Comparison of ENCODE assay signal across 22 cellular contexts in genomic region chr12:130334937-130335336, GRCh38. TPM values are rescaled to one million over a fixed set of nuclear protein-coding genes. Genes with fewer than 3 reads are reported as not detected.
DNase-seq lines count a peak whose midpoint lies in the region; ATAC-seq and TF ChIP-seq lines count a peak whose summit lies in the region.
"Had no signal": no experiment of that assay in that cellular context is flagged by ENCODE, and none has a peak within 500 bp of the region (broad histone marks: within the 10 kb centered on the region; RNA-seq: fewer than 3 reads in every experiment).

No MANE protein-coding gene starts in this region.

- TF ChIP-seq EP300 in esophagus muscularis mucosa (IDR thresholded peaks at IDR 0.05) = no peak

- 15% methylated on average over 15 of the region's 15 CpGs for WGBS in mammary epithelial cell (ENCODE audit: low coverage, missing lambda C conversion rate)
- WGBS in esophagus muscularis mucosa = 62% methylated on average over 7 of the region's 15 CpGs

- in situ Hi-C loops in mammary epithelial cell (cut with MboI; ENCODE audit: low sequenced_read_pairs in 2 of 2) = loop anchor here in 1 of 2 donors (10.0 kb wide), 1 partner anchor 280 kb away; no protein-coding TSS in a partner anchor

- no peaks in the 10 kb centered on the region for H3K36me3 ChIP-seq in Karpas-422 (ENCODE audit: insufficient read depth, low read length)
- no peaks in the 10 kb centered on the region for H3K36me3 ChIP-seq in mammary epithelial cell (ENCODE audit: insufficient read depth, low read length)
- H3K36me3 ChIP-seq in esophagus muscularis mucosa = no peaks in the 10 kb centered on the region

- no peaks in the 10 kb centered on the region for H3K79me2 ChIP-seq in Karpas-422 (ENCODE audit: low read length)
- H3K79me2 ChIP-seq in mammary epithelial cell (ENCODE audit: insufficient read depth, low read length) = no peaks in the 10 kb centered on the region

- BruUV-seq in mammary epithelial cell (replicated peaks; lab: Mats Ljungman, UMichigan) = no TSS peak

- DNase-seq in DMS 273 (lab: John Stamatoyannopoulos, UW; ENCODE audit: unreplicated experiment) (peak; percentile 54), DMS 273 treated with DMSO at 0.1 percent for 48 hours (lab: John Stamatoyannopoulos, UW) (no peak), Karpas-422 (peak; percentile 11), mammary epithelial cell (peak; percentile 1), middle frontal gyrus (ENCODE audit: extremely low spot score, low spot score) (peak; percentile 5), esophagus muscularis mucosa (ENCODE audit: extremely low spot score) (no peak)
- DNase-seq: activated CD4-positive, CD25-positive, alpha-beta regulatory T cell treated with anti-CD3 and anti-CD28 coated beads, Interleukin-2, amount 50 U/mL, for 72 hours; activated naive CD8-positive, alpha-beta T cell treated with anti-CD3 and anti-CD28 coated beads, Interleukin-2, amount 10 ng/mL, durations not matched to agents 7 days and 5 days; cortex of kidney; left cardiac atrium; stimulated activated CD4-positive, alpha-beta T cell treated with anti-CD3 and anti-CD28 coated beads, Interleukin-4, amount 100 ng/mL, for 4 hours; T-helper 9 cell had no signal

- H3K27me3 ChIP-seq in Karpas-422 (ENCODE audit: low read length) (no peaks in the 10 kb centered on the region), mammary epithelial cell (ENCODE audit: insufficient read depth, low read length) (no peaks in the 10 kb centered on the region), esophagus muscularis mucosa (peaks cover 0 to 77% (median 9%) of the 10 kb centered on the region in 4 donors)

- H3K4me1 ChIP-seq in Karpas-422 (ENCODE audit: low read length) (no peaks in the 10 kb centered on the region), mammary epithelial cell (ENCODE audit: insufficient read depth, low read length) (no peaks in the 10 kb centered on the region), esophagus muscularis mucosa (peaks cover 3 to 17% (median 9%) of the 10 kb centered on the region in 4 donors)

- H3K9ac ChIP-seq in Karpas-422 (ENCODE audit: low read length) = no peak overlapping the region
- no peak overlapping the region for H3K9ac ChIP-seq in mammary epithelial cell (ENCODE audit: insufficient read depth, low read length)
- H3K9ac ChIP-seq: SK-N-SH had no signal

- TF ChIP-seq POLR2A in esophagus muscularis mucosa (IDR thresholded peaks at IDR 0.05; ENCODE audit: low read depth) = no peak

- CTCF ChIA-PET in mammary epithelial cell (lab: Charles Lee; ENCODE audit: low non-redundant PET) = no interaction called here

- no peaks in the 10 kb centered on the region for H3K9me2 ChIP-seq in Karpas-422 (replicated peaks; ENCODE audit: insufficient read depth, low read length)
- H3K9me2 ChIP-seq: SK-N-SH had no signal

- intact Hi-C loops in mammary epithelial cell (cut with micrococcal nuclease) = loop anchor here (5.0 kb wide), 1 partner anchor 412 kb away; no protein-coding TSS in a partner anchor
- intact Hi-C loops in esophagus muscularis mucosa (cut with DNase I) = loop anchor here (2.0 kb wide), 1 partner anchor 288 kb away; no protein-coding TSS in a partner anchor

- H4K20me1 ChIP-seq in Karpas-422 (ENCODE audit: insufficient read depth, low read depth, low read length) (no peaks in the 10 kb centered on the region), mammary epithelial cell (ENCODE audit: insufficient read depth, low read length) (no peaks in the 10 kb centered on the region)

- H3K4me3 ChIP-seq in Karpas-422 (ENCODE audit: low read length) (no peak overlapping the region), mammary epithelial cell (replicated peaks in 1 of 3; ENCODE audit: insufficient read depth in 1 of 3, low read depth in 2 of 3, low read length in 3 of 3) (no peak overlapping the region), esophagus muscularis mucosa (no peak overlapping the region)

- ATAC-seq in HG02938 (IDR thresholded peaks at IDR 0.05; ENCODE audit: unreplicated experiment) (no peak), GM21515 (IDR thresholded peaks at IDR 0.05; ENCODE audit: unreplicated experiment) (no peak)
- ATAC-seq: PC-3 had no signal

- H3K27ac ChIP-seq in Karpas-422 (ENCODE audit: low read length) = no peak overlapping the region
- no peak overlapping the region for H3K27ac ChIP-seq in mammary epithelial cell (ENCODE audit: insufficient read depth, low read depth, low read length)
- no peak overlapping the region for H3K27ac ChIP-seq in esophagus muscularis mucosa (replicated peaks in 1 of 4)
- H3K27ac ChIP-seq: 22Rv1 had no signal

- no peak overlapping the region for H3K4me2 ChIP-seq in Karpas-422 (ENCODE audit: low read depth, low read length, poor library complexity, severe bottlenecking)
- H3K4me2 ChIP-seq in mammary epithelial cell (ENCODE audit: insufficient read depth, low read depth, low read length) = no peak overlapping the region
- H3K4me2 ChIP-seq: SK-N-SH had no signal

- no peaks in the 10 kb centered on the region for H3K9me3 ChIP-seq in Karpas-422 (ENCODE audit: low read length)
- peaks cover 6% of the 10 kb centered on the region for H3K9me3 ChIP-seq in mammary epithelial cell (replicated peaks; ENCODE audit: insufficient read depth, low read length)
- no peaks in the 10 kb centered on the region for H3K9me3 ChIP-seq in esophagus muscularis mucosa
- H3K9me3 ChIP-seq: SK-N-SH had no signal

- H2AFZ ChIP-seq in Karpas-422 (ENCODE audit: low read length) (no peak overlapping the region), mammary epithelial cell (ENCODE audit: low read depth, low read length) (no peak overlapping the region)

- TF ChIP-seq CTCF in mammary epithelial cell (conservative IDR thresholded peaks at IDR 0.05 in 1 of 2, IDR thresholded peaks at IDR 0.05 in 1 of 2; ENCODE audit: extremely low read depth in 1 of 2, insufficient read depth in 1 of 2, low read depth in 1 of 2, low read length in 2 of 2) (no peak), esophagus muscularis mucosa (IDR thresholded peaks at IDR 0.05) (no peak)

- dilution Hi-C loops in mammary epithelial cell (cut with HindIII; ENCODE audit: low sequenced_read_pairs) = no loop called here

RNA-seq across cellular contexts. Expression of gene PIWIL1, which starts 2.8 kb away (rescaled TPM):
- total RNA-seq in Karpas-422 (2014; rRNA removed; shearing (Covaris generic); ENCODE audit: low replicate concordance) = not detected in 2 replicates
- total RNA-seq in mammary epithelial cell (not detected), esophagus muscularis mucosa (under 1 TPM in 1 of 4 donors, not detected in 3; under 0.01 TPM)
- not detected for polyA plus RNA-seq in mammary epithelial cell
- polyA minus RNA-seq in mammary epithelial cell = not detected
- total RNA-seq: activated CD8-positive, alpha-beta memory T cell treated with anti-CD3 and anti-CD28 coated beads for 36 hours; activated naive CD8-positive, alpha-beta T cell treated with anti-CD3 and anti-CD28 coated beads, Interleukin-2, amount 10 ng/mL, durations not matched to agents 7 days and 5 days; Calu3; left cardiac atrium; PC-3; pulmonary artery endothelial cell had no signal
- polyA plus RNA-seq: BJ, urinary bladder had no signal

Comparison
In these comparisons a context has a peak if more than half of its experiments do, and no peak if none do; other contexts are left out.
1. DNase-seq: peak in DMS 273 (single experiment), Karpas-422 (single experiment), mammary epithelial cell (single experiment) and middle frontal gyrus (single experiment); none in DMS 273 treated with DMSO at 0.1 percent for 48 hours (single experiment) and esophagus muscularis mucosa (single experiment).